Comparison of ENCODE assay signal across 11 cellular contexts in the genomic region with DNA sequence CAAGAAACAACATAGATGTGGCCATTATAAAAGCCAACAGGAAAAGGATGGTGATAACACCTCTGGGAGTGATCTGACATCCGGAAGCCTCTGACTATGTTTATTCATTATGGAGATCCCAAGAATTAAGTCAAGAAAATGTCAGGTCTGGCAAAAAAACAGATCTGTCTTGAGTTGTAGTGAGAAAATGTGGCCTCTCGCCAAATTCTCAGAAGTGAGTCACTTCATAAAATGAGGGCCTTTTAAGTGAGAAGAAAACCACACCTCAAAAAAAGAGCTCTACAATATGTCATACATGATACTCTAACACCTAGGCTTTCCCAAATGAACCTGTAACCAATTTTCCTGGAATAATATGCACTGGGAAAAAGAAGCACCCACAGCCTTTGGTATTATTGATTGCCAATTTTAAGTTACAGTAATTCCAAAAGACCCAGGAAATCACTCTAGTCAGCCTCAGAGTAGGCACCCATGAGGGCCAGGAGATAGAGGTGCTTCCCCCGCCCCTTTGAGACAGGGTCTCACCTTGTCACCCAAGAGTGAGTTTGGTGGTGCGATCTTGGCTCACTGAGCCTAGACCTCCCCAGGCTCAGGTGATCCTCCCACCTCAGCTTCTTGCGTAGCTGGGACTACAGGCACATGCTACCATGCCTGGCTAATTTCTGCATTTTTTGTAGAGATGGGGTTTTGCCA. TPM values are rescaled to one million over a fixed set of nuclear protein-coding genes. Genes with fewer than 3 reads are reported as not detected.
DNase-seq lines count a peak whose midpoint lies in the region; ATAC-seq and TF ChIP-seq lines count a peak whose summit lies in the region.
"Had no signal": no experiment of that assay in that cellular context is flagged by ENCODE, and none has a peak within 500 bp of the region (broad histone marks: within the 10 kb centered on the region; RNA-seq: fewer than 3 reads in every experiment).

No MANE protein-coding gene starts in this region.

- H3K36me3 ChIP-seq in MG63 (no peaks in the 10 kb centered on the region), BE2C (no peaks in the 10 kb centered on the region), aorta (ENCODE audit: control insufficient read depth in 1 of 2, insufficient read depth in 2 of 2, low read length in 1 of 2) (no peaks in the 10 kb centered on the region), H7 (replicated peaks; ENCODE audit: control insufficient read depth, insufficient read depth, low read length) (no peaks in the 10 kb centered on the region)

- WGBS in aorta, 2 donors: 84 to 86% methylated on average over 5 of the region's 5 CpGs

- DNase-seq in A172 (ENCODE audit: low spot score) (peak; percentile 86), MG63 (peak; percentile 24), activated T-helper 1 cell treated with Interleukin-2 at 50 U/mL for 16 hours (ENCODE audit: low read depth) (peak; percentile 24), foreskin melanocyte (peak; percentile 2), BE2C (no peak), aorta (no peak), H7 (no peak)
- DNase-seq: NK-92 treated with Interleukin-12 subunit alpha and Interleukin-12 subunit beta, amount 100 ng/mL, for 24 hours had no signal

- no peak overlapping the region for H3K27ac ChIP-seq in aorta (ENCODE audit: low read depth in 1 of 2, low read length in 2 of 2)

- no peaks in the 10 kb centered on the region for H3K27me3 ChIP-seq in MG63
- H3K27me3 ChIP-seq in BE2C: no peaks in the 10 kb centered on the region
- H3K27me3 ChIP-seq in aorta (ENCODE audit: control insufficient read depth in 1 of 2, insufficient read depth in 2 of 2, low read length in 1 of 2): no peaks in the 10 kb centered on the region
- no peaks in the 10 kb centered on the region for H3K27me3 ChIP-seq in H7 (ENCODE audit: control insufficient read depth, insufficient read depth, low read length)

- no peak for TF ChIP-seq CTCF in BE2C (IDR thresholded peaks at IDR 0.05; ENCODE audit: low read depth, low read length)

- no peak overlapping the region for H3K4me3 ChIP-seq in MG63
- H3K4me3 ChIP-seq in BE2C (ENCODE audit: low read depth, low read length): no peak overlapping the region
- no peak overlapping the region for H3K4me3 ChIP-seq in aorta (ENCODE audit: low read length in 2 of 2)
- H3K4me3 ChIP-seq in H7 (ENCODE audit: insufficient read depth, low read depth, low read length): no peak overlapping the region

- intact Hi-C loops in aorta (cut with DNase I): no loop called here

- H3K4me1 ChIP-seq in BE2C: no peaks in the 10 kb centered on the region
- H3K4me1 ChIP-seq in aorta (ENCODE audit: control insufficient read depth in 1 of 2, insufficient read depth in 2 of 2, low read length in 2 of 2): no peaks in the 10 kb centered on the region

- H3K9me3 ChIP-seq in MG63: no peaks in the 10 kb centered on the region
- H3K9me3 ChIP-seq in BE2C: no peaks in the 10 kb centered on the region
- peaks cover 5% of the 10 kb centered on the region for H3K9me3 ChIP-seq in aorta (ENCODE audit: control insufficient read depth, low read length)

- ATAC-seq in HG03135 (IDR thresholded peaks at IDR 0.05; ENCODE audit: unreplicated experiment) (no peak), aorta (ENCODE audit: low FRiP score) (no peak)

RNA-seq across cellular contexts. Expression of a gene that starts 38.0 kb away (rescaled TPM):
- not detected in 2 replicates for total RNA-seq in A172 (2014; rRNA removed; shearing (Covaris generic))
- total RNA-seq in MG63 (2014; rRNA removed; shearing (Covaris generic); ENCODE audit: low replicate concordance): not detected in 2 replicates
- not detected for polyA plus RNA-seq in BE2C (2012; ENCODE audit: insufficient read depth, insufficient read length, low read depth)
- total RNA-seq in aorta: under 1 TPM in 1 of 2 donors, not detected in 1; 0.29 TPM
- polyA plus RNA-seq in aorta: not detected
- total RNA-seq in H7 (2014; rRNA removed; shearing (Covaris generic)): not detected in 2 replicates
- total RNA-seq: pulmonary artery endothelial cell had no signal
- polyA plus RNA-seq: BJ had no signal

Comparison
In these comparisons a context has a peak if more than half of its experiments do, and no peak if none do; other contexts are left out.
1. DNase-seq: peak in A172 (single experiment), MG63 (single experiment), activated T-helper 1 cell treated with Interleukin-2 at 50 U/mL for 16 hours (single experiment) and foreskin melanocyte (single experiment); none in BE2C (single experiment), aorta (0 of 2) and H7 (single experiment).